ENCODE assay signal across 11 cellular contexts in genomic region chr22:35314161-35314942, GRCh38. TPM values are rescaled to one million over a fixed set of nuclear protein-coding genes. Genes with fewer than 3 reads are reported as not detected.
DNase-seq lines count a peak whose midpoint lies in the region; ATAC-seq and TF ChIP-seq lines count a peak whose summit lies in the region.
"Had no signal": no experiment of that assay in that cellular context is flagged by ENCODE, and none has a peak within 500 bp of the region (broad histone marks: within the 10 kb centered on the region; RNA-seq: fewer than 3 reads in every experiment).

No MANE protein-coding gene starts in this region.

- TF ChIP-seq CTCF in activated CD8-positive, alpha-beta T cell treated with anti-CD3 and anti-CD28 coated beads for 36 hours (IDR thresholded peaks at IDR 0.05) = no peak
- TF ChIP-seq CTCF in tibial artery (IDR thresholded peaks at IDR 0.05) = no peak

- H3K27me3 ChIP-seq in tibial artery = no peaks in the 10 kb centered on the region

- H3K4me1 Mint-ChIP-seq in activated CD8-positive, alpha-beta T cell treated with anti-CD3 and anti-CD28 coated beads for 36 hours (ENCODE audit: low read depth) = peaks cover 42% of the 10 kb centered on the region
- peaks cover 44% of the 10 kb centered on the region for H3K4me1 Mint-ChIP-seq in activated CD8-positive, alpha-beta T cell treated with anti-CD3 and anti-CD28 coated beads, Interleukin-2, amount 10 ng/mL, durations not matched to agents 7 days and 5 days (ENCODE audit: low read depth)
- H3K4me1 Mint-ChIP-seq in activated T-helper 17 cell treated with anti-CD3 and anti-CD28 coated beads, Interleukin-2, amount 50 U/mL, for 72 hours = peaks cover 46% of the 10 kb centered on the region

- H3K9me3 ChIP-seq in tibial artery = no peaks in the 10 kb centered on the region

- DNase-seq in activated CD8-positive, alpha-beta T cell treated with anti-CD3 and anti-CD28 coated beads for 36 hours = no peak
- DNase-seq in activated CD8-positive, alpha-beta T cell treated with anti-CD3 and anti-CD28 coated beads, Interleukin-2, amount 10 ng/mL, durations not matched to agents 7 days and 5 days = no peak
- DNase-seq in iPS-NIHi7 (ENCODE audit: extremely low spot score) (peak; percentile 48), tibial artery (peak in 1 of 2 donors; percentile 62), hippocampal formation (lab: John Stamatoyannopoulos, UW) (no peak), putamen (ENCODE audit: low spot score) (no peak)
- DNase-seq: caudate nucleus, NCI-H1436 had no signal

- no peaks in the 10 kb centered on the region for H3K27me3 Mint-ChIP-seq in activated CD8-positive, alpha-beta T cell treated with anti-CD3 and anti-CD28 coated beads for 36 hours
- no peaks in the 10 kb centered on the region for H3K27me3 Mint-ChIP-seq in activated CD8-positive, alpha-beta T cell treated with anti-CD3 and anti-CD28 coated beads, Interleukin-2, amount 10 ng/mL, durations not matched to agents 7 days and 5 days (ENCODE audit: low read depth)
- H3K27me3 Mint-ChIP-seq in activated T-helper 17 cell treated with anti-CD3 and anti-CD28 coated beads, Interleukin-2, amount 50 U/mL, for 72 hours = no peaks in the 10 kb centered on the region
- H3K27me3 Mint-ChIP-seq: B cell had no signal

- H3K4me3 ChIP-seq in tibial artery = no peak overlapping the region

- peaks cover 0 to 45% (median 38%) of the 10 kb centered on the region in 4 donors for H3K4me1 ChIP-seq in tibial artery

- H3K27ac ChIP-seq in tibial artery = peak overlapping the region; percentile 53 to 68

- no peaks in the 10 kb centered on the region for H3K9me3 Mint-ChIP-seq in activated CD8-positive, alpha-beta T cell treated with anti-CD3 and anti-CD28 coated beads for 36 hours
- no peaks in the 10 kb centered on the region for H3K9me3 Mint-ChIP-seq in activated CD8-positive, alpha-beta T cell treated with anti-CD3 and anti-CD28 coated beads, Interleukin-2, amount 10 ng/mL, durations not matched to agents 7 days and 5 days (ENCODE audit: insufficient read depth)
- no peaks in the 10 kb centered on the region for H3K9me3 Mint-ChIP-seq in activated T-helper 17 cell treated with anti-CD3 and anti-CD28 coated beads, Interleukin-2, amount 50 U/mL, for 72 hours

- CTCF ChIA-PET in activated CD8-positive, alpha-beta T cell treated with anti-CD3 and anti-CD28 coated beads for 36 hours (lab: Charles Lee) = no interaction called here
- CTCF ChIA-PET in activated CD8-positive, alpha-beta T cell treated with anti-CD3 and anti-CD28 coated beads, Interleukin-2, amount 10 ng/mL, durations not matched to agents 7 days and 5 days (lab: Charles Lee) = interaction anchor here (1.4 kb wide), 1 partner anchor 11 kb away, joined by 3 read pairs; no protein-coding TSS in a partner anchor

- H3K36me3 Mint-ChIP-seq in activated CD8-positive, alpha-beta T cell treated with anti-CD3 and anti-CD28 coated beads for 36 hours (ENCODE audit: low read depth) = no peaks in the 10 kb centered on the region
- H3K36me3 Mint-ChIP-seq in activated CD8-positive, alpha-beta T cell treated with anti-CD3 and anti-CD28 coated beads, Interleukin-2, amount 10 ng/mL, durations not matched to agents 7 days and 5 days (ENCODE audit: low read depth) = no peaks in the 10 kb centered on the region
- H3K36me3 Mint-ChIP-seq in activated T-helper 17 cell treated with anti-CD3 and anti-CD28 coated beads, Interleukin-2, amount 50 U/mL, for 72 hours (ENCODE audit: low read depth) = peaks cover 22% of the 10 kb centered on the region

- peak overlapping the region; percentile 17 for H3K27ac Mint-ChIP-seq in activated CD8-positive, alpha-beta T cell treated with anti-CD3 and anti-CD28 coated beads for 36 hours
- H3K27ac Mint-ChIP-seq in activated CD8-positive, alpha-beta T cell treated with anti-CD3 and anti-CD28 coated beads, Interleukin-2, amount 10 ng/mL, durations not matched to agents 7 days and 5 days = no peak overlapping the region
- peak overlapping the region; percentile 89 for H3K27ac Mint-ChIP-seq in activated T-helper 17 cell treated with anti-CD3 and anti-CD28 coated beads, Interleukin-2, amount 50 U/mL, for 72 hours
- H3K27ac Mint-ChIP-seq: B cell had no signal

- H3K4me3 Mint-ChIP-seq in activated CD8-positive, alpha-beta T cell treated with anti-CD3 and anti-CD28 coated beads for 36 hours = no peak overlapping the region
- H3K4me3 Mint-ChIP-seq in activated CD8-positive, alpha-beta T cell treated with anti-CD3 and anti-CD28 coated beads, Interleukin-2, amount 10 ng/mL, durations not matched to agents 7 days and 5 days = no peak overlapping the region
- H3K4me3 Mint-ChIP-seq in activated T-helper 17 cell treated with anti-CD3 and anti-CD28 coated beads, Interleukin-2, amount 50 U/mL, for 72 hours = peak overlapping the region; percentile 57
- H3K4me3 Mint-ChIP-seq: B cell had no signal

- intact Hi-C loops in activated CD8-positive, alpha-beta T cell treated with anti-CD3 and anti-CD28 coated beads for 36 hours (cut with micrococcal nuclease) = no loop called here
- intact Hi-C loops in tibial artery (cut with DNase I; ENCODE audit: low total_unique reads) = no loop called here

- no peak for ATAC-seq in activated CD8-positive, alpha-beta T cell treated with anti-CD3 and anti-CD28 coated beads for 36 hours
- ATAC-seq in activated CD8-positive, alpha-beta T cell treated with anti-CD3 and anti-CD28 coated beads, Interleukin-2, amount 10 ng/mL, durations not matched to agents 7 days and 5 days = no peak
- ATAC-seq in activated T-helper 17 cell treated with anti-CD3 and anti-CD28 coated beads, Interleukin-2, amount 50 U/mL, for 72 hours (replicated peaks) = no peak
- no peak for ATAC-seq in HG03378 (IDR thresholded peaks at IDR 0.05; ENCODE audit: unreplicated experiment)

- H3K36me3 ChIP-seq in tibial artery = peaks cover 13 to 26% (median 22%) of the 10 kb centered on the region in 3 donors

- POLR2A ChIA-PET in activated CD8-positive, alpha-beta T cell treated with anti-CD3 and anti-CD28 coated beads for 36 hours (lab: Charles Lee) = interaction anchor here (1.0 kb wide), 1 partner anchor 12 kb away, joined by 3 read pairs; no protein-coding TSS in a partner anchor
- POLR2A ChIA-PET in activated CD8-positive, alpha-beta T cell treated with anti-CD3 and anti-CD28 coated beads, Interleukin-2, amount 10 ng/mL, durations not matched to agents 7 days and 5 days (lab: Charles Lee) = no interaction called here

RNA-seq across cellular contexts. Expression of gene TOM1, which starts 14.7 kb away (rescaled TPM):
- total RNA-seq in activated CD8-positive, alpha-beta T cell treated with anti-CD3 and anti-CD28 coated beads for 36 hours = 10 to 100 TPM; 16.2 to 20.0 TPM
- 10 to 100 TPM; 17.8 to 22.3 TPM for total RNA-seq in activated CD8-positive, alpha-beta T cell treated with anti-CD3 and anti-CD28 coated beads, Interleukin-2, amount 10 ng/mL, durations not matched to agents 7 days and 5 days
- 10 to 100 TPM; 21.5 to 60.0 TPM for total RNA-seq in activated T-helper 17 cell treated with anti-CD3 and anti-CD28 coated beads, Interleukin-2, amount 50 U/mL, for 72 hours

RNA-seq across cellular contexts. Expression of gene HMGXB4, which starts 57.1 kb away (rescaled TPM):
- total RNA-seq in activated CD8-positive, alpha-beta T cell treated with anti-CD3 and anti-CD28 coated beads for 36 hours = 10 to 100 TPM; 33.7 to 38.2 TPM
- 10 to 100 TPM; 34.0 to 36.0 TPM for total RNA-seq in activated CD8-positive, alpha-beta T cell treated with anti-CD3 and anti-CD28 coated beads, Interleukin-2, amount 10 ng/mL, durations not matched to agents 7 days and 5 days
- total RNA-seq in activated T-helper 17 cell treated with anti-CD3 and anti-CD28 coated beads, Interleukin-2, amount 50 U/mL, for 72 hours = 10 to 100 TPM; 35.3 to 36.9 TPM
